24 cellular contexts compared by ENCODE assay signal in genomic region chr4:140867338-140867737, GRCh38.
"Had no signal": no experiment of that assay in that cellular context is flagged by ENCODE, and none has a peak within 500 bp of the region (broad histone marks: within the 10 kb centered on the region; RNA-seq: fewer than 3 reads in every experiment).

No MANE protein-coding gene starts in this region.

- H3K4me1 Mint-ChIP-seq: stimulated activated naive CD8-positive, alpha-beta T cell treated with anti-CD3 and anti-CD28 coated beads, Interleukin-15, amount 100 ng/mL, for 72 hours had no signal

- H3K9me3 ChIP-seq: colonic mucosa, lower lobe of right lung, pancreas, right lobe of liver, thoracic aorta had no signal

- H3K36me3 Mint-ChIP-seq: memory B cell; natural killer cell treated with Interleukin-12 subunit alpha and Interleukin-12 subunit beta and Interleukin-15 and Interleukin-18, amount 100 ng/mL, for 72 hours; stimulated activated naive B cell treated with anti-CD40 and anti-IgM and Interleukin-4, amounts not matched to agents 10 μg/mL and 1 μg/mL and 100 μg/mL, for 72 hours had no signal

- H3K27me3 ChIP-seq: colonic mucosa, pancreas, right lobe of liver had no signal

- H3K4me3 Mint-ChIP-seq: endodermal cell; memory B cell; mesothelial cell of epicardium; natural killer cell treated with Interleukin-12 subunit alpha and Interleukin-12 subunit beta and Interleukin-15 and Interleukin-18, amount 100 ng/mL, for 72 hours; stimulated activated naive B cell treated with anti-CD40 and anti-IgM and Interleukin-4, amounts not matched to agents 10 μg/mL and 1 μg/mL and 100 μg/mL, for 72 hours; stimulated activated naive CD8-positive, alpha-beta T cell treated with anti-CD3 and anti-CD28 coated beads, Interleukin-15, amount 100 ng/mL, for 72 hours had no signal

- H3K27ac Mint-ChIP-seq: endodermal cell; memory B cell; mesothelial cell of epicardium; natural killer cell treated with Interleukin-12 subunit alpha and Interleukin-12 subunit beta and Interleukin-15 and Interleukin-18, amount 100 ng/mL, for 72 hours; progenitor cell of endocrine pancreas; stimulated activated naive B cell treated with anti-CD40 and anti-IgM and Interleukin-4, amounts not matched to agents 10 μg/mL and 1 μg/mL and 100 μg/mL, for 72 hours; stimulated activated naive CD8-positive, alpha-beta T cell treated with anti-CD3 and anti-CD28 coated beads, Interleukin-15, amount 100 ng/mL, for 72 hours had no signal

- ATAC-seq: foreskin keratinocyte; left lobe of liver; lower lobe of right lung; natural killer cell treated with Interleukin-12 subunit alpha and Interleukin-12 subunit beta and Interleukin-15 and Interleukin-18, amount 100 ng/mL, for 72 hours; pancreas; right lobe of liver; stimulated activated naive B cell treated with anti-CD40 and anti-IgM and Interleukin-4, amounts not matched to agents 10 μg/mL and 1 μg/mL and 100 μg/mL, for 72 hours; stimulated activated naive CD8-positive, alpha-beta T cell treated with anti-CD3 and anti-CD28 coated beads, Interleukin-15, amount 100 ng/mL, for 72 hours had no signal

- H3K4me1 ChIP-seq: colonic mucosa, foreskin keratinocyte, lower lobe of right lung, pancreas, right lobe of liver had no signal

- H3K36me3 ChIP-seq: colonic mucosa, lower lobe of right lung, pancreas, right lobe of liver, thoracic aorta had no signal

- H3K27me3 Mint-ChIP-seq: progenitor cell of endocrine pancreas had no signal

- DNase-seq: colonic mucosa; effector CD4-positive, alpha-beta T cell; endodermal cell; erythroblast; foreskin keratinocyte; head of caudate nucleus; hypothalamus; kidney glomerular epithelial cell; lower lobe of right lung; occipital lobe; pancreas; right lobe of liver; stimulated activated CD4-positive, alpha-beta T cell treated with anti-CD3 and anti-CD28 coated beads, Interleukin-2, amount 100 ng/mL, for 24 hours; stimulated activated CD4-positive, alpha-beta T cell treated with anti-CD3 and anti-CD28 coated beads, Interleukin-4, amount 100 ng/mL, for 4 hours; stimulated activated naive B cell treated with anti-CD40 and anti-IgM and Interleukin-4, amounts not matched to agents 10 μg/mL and 1 μg/mL and 100 μg/mL, for 72 hours; stimulated activated naive CD8-positive, alpha-beta T cell treated with anti-CD3 and anti-CD28 coated beads, Interleukin-15, amount 100 ng/mL, for 72 hours; substantia nigra; trophoblast cell had no signal

- H3K4me3 ChIP-seq: colonic mucosa, lower lobe of right lung, pancreas, right lobe of liver, thoracic aorta had no signal

- H3K27ac ChIP-seq: colonic mucosa, foreskin keratinocyte, lower lobe of right lung, pancreas, right lobe of liver, thoracic aorta had no signal

- H3K9me3 Mint-ChIP-seq: endodermal cell; memory B cell; mesothelial cell of epicardium; natural killer cell treated with Interleukin-12 subunit alpha and Interleukin-12 subunit beta and Interleukin-15 and Interleukin-18, amount 100 ng/mL, for 72 hours; stimulated activated naive B cell treated with anti-CD40 and anti-IgM and Interleukin-4, amounts not matched to agents 10 μg/mL and 1 μg/mL and 100 μg/mL, for 72 hours; stimulated activated naive CD8-positive, alpha-beta T cell treated with anti-CD3 and anti-CD28 coated beads, Interleukin-15, amount 100 ng/mL, for 72 hours had no signal
